In the genomic region with DNA sequence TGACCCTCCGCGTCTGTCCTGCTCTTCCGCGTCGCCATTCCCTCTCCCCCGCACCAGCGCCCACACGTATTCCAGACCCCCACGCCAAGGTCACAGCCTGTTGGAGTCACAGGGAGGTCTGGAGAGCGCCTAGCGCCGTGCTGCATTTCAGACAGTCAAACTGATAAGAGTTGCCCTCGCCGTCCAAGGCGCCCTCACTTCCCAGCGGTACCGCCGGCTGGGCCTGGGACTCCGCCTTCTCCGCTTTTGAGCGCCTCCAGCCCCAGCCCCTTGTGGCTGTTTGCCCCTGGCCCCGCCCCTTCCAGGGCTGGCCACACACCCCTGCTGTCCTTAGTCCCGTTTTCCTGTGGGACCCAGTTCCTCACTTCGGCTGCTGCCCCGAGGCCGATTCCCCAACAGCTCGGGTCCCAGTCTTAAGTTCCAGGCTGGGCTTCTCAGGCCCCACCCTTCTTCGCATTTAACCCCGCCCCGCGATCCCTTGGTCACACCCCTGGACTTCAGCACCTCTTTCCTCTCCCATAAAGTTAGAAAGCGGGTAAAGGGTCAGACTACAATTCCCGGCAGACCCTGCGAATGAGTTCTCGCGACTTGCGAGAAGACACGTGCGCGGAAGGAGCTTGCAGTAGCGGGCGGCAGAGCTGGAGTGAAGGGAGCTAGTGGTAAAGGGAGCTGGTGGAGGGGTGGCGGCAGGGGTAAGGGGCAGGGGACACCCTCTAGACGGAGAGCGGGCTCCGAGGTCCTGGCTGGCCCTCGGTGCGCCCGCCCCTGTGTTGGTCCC, we compare ENCODE assay signal across 8 cellular contexts. TPM values are rescaled to one million over a fixed set of nuclear protein-coding genes. Genes with fewer than 3 reads are reported as not detected.
DNase-seq lines count a peak whose midpoint lies in the region; ATAC-seq and TF ChIP-seq lines count a peak whose summit lies in the region.

A gene (plus strand): TSS at position 612 of the 778 bp plus-strand sequence. CDS start 1,085 bp downstream, outside the sequence.

- peaks cover 19 to 49% (median 32%) of the 10 kb centered on the region in 6 donors for H3K4me1 ChIP-seq in spleen

- no peaks in the 10 kb centered on the region for H3K9me3 Mint-ChIP-seq in central memory CD8-positive, alpha-beta T cell

- intact Hi-C loops in spleen (cut with DNase I; ENCODE audit: low total_unique reads): no loop called here

- peak in 1 of 3 donors; percentile 28 for TF ChIP-seq POLR2A in spleen (IDR thresholded peaks at IDR 0.05)

- H3K27ac ChIP-seq in spleen: peak within 1 kb of the TSS; percentile 79 to 96 (median 93)

- H3K4me3 ChIP-seq in AG09309 (ENCODE audit: control insufficient read depth, low read depth, low read length): peak within 1 kb of the TSS; percentile 81
- peak within 1 kb of the TSS; percentile 71 to 94 (median 80) for H3K4me3 ChIP-seq in spleen

- H3K9me3 ChIP-seq in spleen: no peaks in the 10 kb centered on the region

- ATAC-seq in GM19025 (IDR thresholded peaks at IDR 0.05; ENCODE audit: low read depth, unreplicated experiment) (peak; percentile 92), HG03342 (IDR thresholded peaks at IDR 0.05; ENCODE audit: unreplicated experiment) (peak; percentile 96)
- peak; percentile 95 for ATAC-seq in central memory CD8-positive, alpha-beta T cell (replicated peaks; ENCODE audit: extremely low read depth, poor library complexity, severe bottlenecking)

- peaks cover 52% of the 10 kb centered on the region for H3K27me3 Mint-ChIP-seq in central memory CD8-positive, alpha-beta T cell

- DNase-seq in AG09309 (ENCODE audit: low read depth) (peak; percentile 97), NCI-H446 (lab: John Stamatoyannopoulos, UW) (peak; percentile 93 to 97), inferior parietal cortex (ENCODE audit: extremely low spot score) (peak; percentile 95), spleen (peak; percentile 98)
- peak; percentile 89 for DNase-seq in activated CD4-positive, CD25-positive, alpha-beta regulatory T cell treated with anti-CD3 and anti-CD28 coated beads, Interleukin-2, amount 50 U/mL, for 16 hours (ENCODE audit: low read depth, low spot score)
- peak; percentile 78 to 87 for DNase-seq in central memory CD8-positive, alpha-beta T cell (ENCODE audit: low spot score in 2 of 2)

- peak within 1 kb of the TSS; percentile 97 for H3K4me3 Mint-ChIP-seq in central memory CD8-positive, alpha-beta T cell

- TF ChIP-seq CTCF in AG09309 (IDR thresholded peaks at IDR 0.05; ENCODE audit: control insufficient read depth, insufficient read depth, low read depth, low read length, missing control alignments) (no peak), spleen (IDR thresholded peaks at IDR 0.05 in 8 of 11, conservative IDR thresholded peaks at IDR 0.05 in 3 of 11) (peak in 6 of 11 experiments; percentile 18 to 44 (median 29))

- 0 to 1% (median 1%) methylated on average over 49 of the region's 49 CpGs for WGBS in spleen, 5 donors

- H3K36me3 Mint-ChIP-seq in central memory CD8-positive, alpha-beta T cell (ENCODE audit: insufficient read depth): peaks cover 13% of the 10 kb centered on the region

- peaks cover 8 to 48% (median 43%) of the 10 kb centered on the region in 7 donors for H3K27me3 ChIP-seq in spleen (replicated peaks in 1 of 7)

- H3K4me1 Mint-ChIP-seq in central memory CD8-positive, alpha-beta T cell: peaks cover 45% of the 10 kb centered on the region

- H3K27ac Mint-ChIP-seq in central memory CD8-positive, alpha-beta T cell (ENCODE audit: low read depth): peak within 1 kb of the TSS; percentile 89

- peaks cover 0 to 26% (median 10%) of the 10 kb centered on the region in 6 donors for H3K36me3 ChIP-seq in spleen

RNA-seq across cellular contexts. Expression of the gene that starts here (rescaled TPM):
- total RNA-seq in spleen: 10 to 100 TPM; 21.2 to 45.5 (median 29.4) TPM
- 10 to 100 TPM; 27.4 to 43.3 (median 39.3) TPM for polyA plus RNA-seq in spleen

Comparison
In these comparisons a context has a peak if more than half of its experiments do, and no peak if none do; other contexts are left out.
1. Peak in every context shown above with its lines: DNase-seq, ATAC-seq, H3K4me3 ChIP-seq and H3K27ac ChIP-seq.